In genomic region chr4:21949073-21949457, GRCh38 we compare ENCODE assay signal across 1 cellular context.
A peak's percentile ranks its signal among the peaks of the same experiment; 100 is the strongest.
TF ChIP-seq lines count a peak whose summit lies in the region.

No MANE protein-coding gene starts in this region.

TF ChIP-seq in H1, 55 proteins besides CTCF, POLR2A, EP300 and RAD21:
- TF ChIP-seq ASH2L (IDR thresholded peaks at IDR 0.05; ENCODE audit: low read length) = peak; percentile 15
- TF ChIP-seq SIX5 (IDR thresholded peaks at IDR 0.05; ENCODE audit: low read depth, low read length) = no peak
